In genomic region chr7:150361402-150361801, GRCh38 we compare ENCODE assay signal across 1 cellular context.
TF ChIP-seq lines count a peak whose summit lies in the region.

No MANE protein-coding gene starts in this region.

TF ChIP-seq in GM23338, 12 proteins besides CTCF, POLR2A, EP300 and RAD21 (continued from another document):
- TF ChIP-seq ZNF462 (CRISPR knock-in tag; IDR thresholded peaks at IDR 0.05) (no peak), CREB1 (CRISPR knock-in tag; IDR thresholded peaks at IDR 0.05; ENCODE audit: low read depth) (no peak), JUNB (IDR thresholded peaks at IDR 0.05; ENCODE audit: unreplicated experiment) (no peak), ZNF331 (CRISPR knock-in tag; IDR thresholded peaks at IDR 0.05; ENCODE audit: low read depth) (no peak), ZNF114 (CRISPR knock-in tag; IDR thresholded peaks at IDR 0.05) (no peak), EZH2phosphoT487 (IDR thresholded peaks at IDR 0.05; ENCODE audit: unreplicated experiment) (no peak), STAT1 (IDR thresholded peaks at IDR 0.05; ENCODE audit: unreplicated experiment) (no peak), EZH2 (IDR thresholded peaks at IDR 0.05; ENCODE audit: low read depth, unreplicated experiment) (no peak), POLR2AphosphoS5 (IDR thresholded peaks at IDR 0.05; ENCODE audit: low read depth) (no peak), REST (IDR thresholded peaks at IDR 0.05; ENCODE audit: unreplicated experiment) (no peak)
- TF ChIP-seq, protein P1, sequence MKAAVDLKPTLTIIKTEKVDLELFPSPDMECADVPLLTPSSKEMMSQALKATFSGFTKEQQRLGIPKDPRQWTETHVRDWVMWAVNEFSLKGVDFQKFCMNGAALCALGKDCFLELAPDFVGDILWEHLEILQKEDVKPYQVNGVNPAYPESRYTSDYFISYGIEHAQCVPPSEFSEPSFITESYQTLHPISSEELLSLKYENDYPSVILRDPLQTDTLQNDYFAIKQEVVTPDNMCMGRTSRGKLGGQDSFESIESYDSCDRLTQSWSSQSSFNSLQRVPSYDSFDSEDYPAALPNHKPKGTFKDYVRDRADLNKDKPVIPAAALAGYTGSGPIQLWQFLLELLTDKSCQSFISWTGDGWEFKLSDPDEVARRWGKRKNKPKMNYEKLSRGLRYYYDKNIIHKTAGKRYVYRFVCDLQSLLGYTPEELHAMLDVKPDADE (IDR thresholded peaks at IDR 0.05) = no peak
